Comparison of ENCODE assay signal across 23 cellular contexts in genomic region chr11:124202951-124203350, GRCh38. TPM values are rescaled to one million over a fixed set of nuclear protein-coding genes. Genes with fewer than 3 reads are reported as not detected.
"Had no signal": no experiment of that assay in that cellular context is flagged by ENCODE, and none has a peak within 500 bp of the region (broad histone marks: within the 10 kb centered on the region; RNA-seq: fewer than 3 reads in every experiment).

No MANE protein-coding gene starts in this region.

- H3K4me1 Mint-ChIP-seq: IgD-negative memory B cell had no signal

- H3K9me3 ChIP-seq: MG63, SJSA1 had no signal

- FAIRE-seq: HTR-8/SVneo had no signal

- ATAC-seq: Panc1, PC-3 had no signal

- DNase-seq: KBM-7; MG63; NCI-H1092; NCI-H1105 treated with DMSO at 0.1 percent for 48 hours; NCI-H1417 treated with DMSO at 0.1 percent for 48 hours; NCI-H146; NCI-H1694 treated with DMSO at 0.1 percent for 48 hours; NCI-H1930; NCI-H2081; NCI-H2107; NCI-H2227 treated with DMSO at 0.1 percent for 48 hours; NCI-H524; NCI-H69; NCI-H774; NK-92 treated with Interleukin-12 subunit alpha and Interleukin-12 subunit beta, amount 100 ng/mL, for 24 hours; PC-3; SIG-M5 had no signal

- H3K4me3 Mint-ChIP-seq: IgD-negative memory B cell had no signal

- H3K27me3 Mint-ChIP-seq: IgD-negative memory B cell had no signal

- H3K27ac Mint-ChIP-seq: IgD-negative memory B cell had no signal

RNA-seq across cellular contexts. Expression of gene OR10D3, which starts 19.8 kb away (rescaled TPM):
- total RNA-seq: NCI-H460, OCI-LY7, SJSA1 had no signal
- polyA plus RNA-seq: IgD-negative memory B cell had no signal

RNA-seq across cellular contexts. Expression of gene OR8G1, which starts 37.9 kb away (rescaled TPM):
- total RNA-seq: NCI-H460, OCI-LY7, PC-3, SJSA1 had no signal
- polyA plus RNA-seq: IgD-negative memory B cell had no signal

RNA-seq across cellular contexts. Expression of gene OR8G5, which starts 53.2 kb away (rescaled TPM):
- total RNA-seq: NCI-H460, OCI-LY7, SJSA1 had no signal
- polyA plus RNA-seq: IgD-negative memory B cell had no signal
